Comparison of ENCODE assay signal across 8 cellular contexts in genomic region chr10:114526112-114526496, GRCh38.
DNase-seq lines count a peak whose midpoint lies in the region; ATAC-seq, FAIRE-seq and TF ChIP-seq lines count a peak whose summit lies in the region.

No MANE protein-coding gene starts in this region.

- TF ChIP-seq RAD21 in HepG2 (CRISPR knock-in tag; IDR thresholded peaks at IDR 0.05), result no peak

- no peaks in the 10 kb centered on the region for H3K79me2 ChIP-seq in astrocyte (ENCODE audit: insufficient read depth, low read length)
- H3K79me2 ChIP-seq in HepG2 (ENCODE audit: insufficient read depth, low read length), result peaks cover 53% of the 10 kb centered on the region

- peaks cover 35% of the 10 kb centered on the region for H3K4me1 Mint-ChIP-seq in astrocyte (ENCODE audit: low read depth, unreplicated experiment)

- peaks cover 8% of the 10 kb centered on the region for H3K36me3 Mint-ChIP-seq in astrocyte (ENCODE audit: low read depth, unreplicated experiment)

- intact Hi-C loops in HepG2 (cut with micrococcal nuclease; ENCODE audit: unreplicated experiment), result loop anchor here (1.0 kb wide), 2 partner anchors 37 to 55 kb away; no protein-coding TSS in a partner anchor

- peaks cover 1% of the 10 kb centered on the region for H3K9me3 Mint-ChIP-seq in astrocyte (ENCODE audit: unreplicated experiment)

- ATAC-seq in GM19467 (IDR thresholded peaks at IDR 0.05; ENCODE audit: unreplicated experiment) (peak; percentile 31), HG03521 (IDR thresholded peaks at IDR 0.05; ENCODE audit: unreplicated experiment) (peak; percentile 19), HepG2 (peak; percentile 36), upper lobe of left lung (ENCODE audit: low FRiP score in 2 of 2) (no peak)

- H2AFZ ChIP-seq in astrocyte (ENCODE audit: low read depth, low read length) (no peak overlapping the region), HepG2 (ENCODE audit: low read length) (peak overlapping the region; percentile 60)

- TF ChIP-seq EP300 in HepG2 (IDR thresholded peaks at IDR 0.05; ENCODE audit: low read depth in 2 of 2, low read length in 2 of 2) (no peak), HepG2 (CRISPR knock-in tag; IDR thresholded peaks at IDR 0.05; ENCODE audit: borderline replicate concordance) (no peak), upper lobe of left lung (IDR thresholded peaks at IDR 0.05) (no peak)

- peak overlapping the region in 10 of 11 experiments; percentile 5 to 65 (median 52); a peak in 17 of 22 replicates for H3K9ac ChIP-seq in BLaER1 treated with 17β-estradiol and CSF1 and Interleukin-3, amounts not matched to agents 10 nM and 100 nM
- peak overlapping the region; percentile 35 for H3K9ac ChIP-seq in astrocyte (ENCODE audit: low read length)
- H3K9ac ChIP-seq in HepG2 (ENCODE audit: insufficient read depth, low read depth, low read length), result peak overlapping the region; percentile 88

- peak overlapping the region; percentile 27 to 58 (median 48); a peak in 18 of 20 replicates for H3K4me3 ChIP-seq in BLaER1 treated with 17β-estradiol and CSF1 and Interleukin-3, amounts not matched to agents 10 nM and 100 nM
- H3K4me3 ChIP-seq in astrocyte (ENCODE audit: insufficient read depth, low read depth, low read length) (peak overlapping the region; percentile 45), HepG2 (replicated peaks in 1 of 3; ENCODE audit: insufficient read depth in 1 of 3, low read depth in 2 of 3, low read length in 3 of 3) (peak overlapping the region; percentile 66 to 84 (median 73)), upper lobe of left lung (peak overlapping the region in 3 of 4 donors; percentile 28 to 37 (median 36)), foreskin fibroblast (ENCODE audit: low read depth in 1 of 2, low read length in 2 of 2) (no peak overlapping the region)

- CTCF ChIA-PET in HepG2 (lab: Yijun Ruan, JAX; ENCODE audit: low intra/inter-chr PET ratio, low total read pairs), result no interaction called here

- DNase-seq in astrocyte (ENCODE audit: low read depth) (peak; percentile 52), HepG2 (ENCODE audit: low spot score) (no peak), upper lobe of left lung (no peak), mesenteric fat pad (ENCODE audit: low spot score) (no peak), foreskin fibroblast (no peak)

- no peaks in the 10 kb centered on the region for H4K20me1 ChIP-seq in BLaER1 treated with 17β-estradiol and CSF1 and Interleukin-3, amounts not matched to agents 10 nM and 100 nM
- peaks cover 20% of the 10 kb centered on the region for H4K20me1 ChIP-seq in astrocyte (ENCODE audit: insufficient read depth, low read length)
- H4K20me1 ChIP-seq in HepG2 (ENCODE audit: insufficient read depth, low read length), result no peaks in the 10 kb centered on the region; the same call in 1 of the 2 replicates

- no peak for TF ChIP-seq POLR2A in HepG2 (IDR thresholded peaks at IDR 0.05; ENCODE audit: insufficient read depth in 1 of 2, low read depth in 2 of 2, low read length in 2 of 2)
- no peak for TF ChIP-seq POLR2A in upper lobe of left lung (IDR thresholded peaks at IDR 0.05)

- peak overlapping the region; percentile 79 for H3K4me3 Mint-ChIP-seq in astrocyte (ENCODE audit: unreplicated experiment)

- no peaks in the 10 kb centered on the region for H3K9me3 ChIP-seq in BLaER1 treated with 17β-estradiol and CSF1 and Interleukin-3, amounts not matched to agents 10 nM and 100 nM (replicated peaks in 1 of 11)
- H3K9me3 ChIP-seq in astrocyte (ENCODE audit: insufficient read depth, low read depth, low read length), result no peaks in the 10 kb centered on the region
- no peaks in the 10 kb centered on the region for H3K9me3 ChIP-seq in HepG2 (ENCODE audit: low read length)
- no peaks in the 10 kb centered on the region for H3K9me3 ChIP-seq in upper lobe of left lung

- no peaks in the 10 kb centered on the region for H3K27me3 Mint-ChIP-seq in astrocyte (ENCODE audit: low read depth, unreplicated experiment)

- H3K4me1 ChIP-seq in BLaER1 treated with 17β-estradiol and CSF1 and Interleukin-3, amounts not matched to agents 10 nM and 100 nM, result peaks cover 18 to 58% (median 44%) of the 10 kb centered on the region in 10 experiments
- H3K4me1 ChIP-seq in astrocyte (ENCODE audit: insufficient read depth, low read length), result peaks cover 16% of the 10 kb centered on the region
- H3K4me1 ChIP-seq in HepG2 (ENCODE audit: insufficient read depth, low read length), result peaks cover 54% of the 10 kb centered on the region
- H3K4me1 ChIP-seq in upper lobe of left lung, result peaks cover 5 to 30% (median 24%) of the 10 kb centered on the region in 4 donors

- peak overlapping the region; percentile 79 to 89 (median 81) for H3K4me2 ChIP-seq in BLaER1 treated with 17β-estradiol and CSF1 and Interleukin-3, amounts not matched to agents 10 nM and 100 nM
- H3K4me2 ChIP-seq in astrocyte (ENCODE audit: low read length) (peak overlapping the region; percentile 83), HepG2 (ENCODE audit: low read depth, low read length) (peak overlapping the region; percentile 77)

- POLR2A ChIA-PET in HepG2 (lab: Yijun Ruan, JAX), result interaction anchor here (1.1 to 1.6 kb wide), 7 partner anchors 8 to 158 kb away, joined by 3 to 12 read pairs (median 3); no protein-coding TSS in a partner anchor

- H3K27ac ChIP-seq in BLaER1 treated with 17β-estradiol and CSF1 and Interleukin-3, amounts not matched to agents 10 nM and 100 nM, result peak overlapping the region in 8 of 11 experiments; percentile 25 to 66 (median 48); a peak in 13 of 22 replicates
- H3K27ac ChIP-seq in astrocyte (ENCODE audit: low read depth, low read length) (peak overlapping the region; percentile 10), HepG2 (ENCODE audit: extremely low read length, insufficient read depth, low read length) (peak overlapping the region; percentile 92), upper lobe of left lung (peak overlapping the region; percentile 49 to 62 (median 60))

- TF ChIP-seq CTCF in astrocyte (IDR thresholded peaks at IDR 0.05; ENCODE audit: insufficient read depth, low read depth, low read length) (no peak), HepG2 (CRISPR knock-in tag; IDR thresholded peaks at IDR 0.05) (no peak), upper lobe of left lung (IDR thresholded peaks at IDR 0.05) (no peak), foreskin fibroblast (IDR thresholded peaks at IDR 0.05; ENCODE audit: low read depth, low read length) (no peak)

- H3K27ac Mint-ChIP-seq in astrocyte (ENCODE audit: unreplicated experiment), result peak overlapping the region; percentile 83

- in situ Hi-C loops in HepG2 (cut with HindIII; ENCODE audit: extremely low pct_ligation_motif_present, low pct_unique_long_range_greater_than_20kb), result no loop called here

- no peak for FAIRE-seq in astrocyte (lab: Jason Lieb, UNC)
- FAIRE-seq in HepG2 (lab: Jason Lieb, UNC), result no peak

- H3K36me3 ChIP-seq in BLaER1 treated with 17β-estradiol and CSF1 and Interleukin-3, amounts not matched to agents 10 nM and 100 nM, result no peaks in the 10 kb centered on the region
- no peaks in the 10 kb centered on the region for H3K36me3 ChIP-seq in astrocyte (ENCODE audit: insufficient read depth, low read length)
- H3K36me3 ChIP-seq in HepG2 (replicated peaks in 1 of 2; ENCODE audit: control insufficient read depth in 1 of 2, insufficient read depth in 2 of 2, low read length in 2 of 2), result peaks cover 0 to 1% of the 10 kb centered on the region in 2 experiments; a peak in 1 of 5 replicates
- H3K36me3 ChIP-seq in upper lobe of left lung, result no peaks in the 10 kb centered on the region

- WGBS in HepG2 (ENCODE audit: low lambda C conversion rate), result 1% methylated on average over 5 of the region's 5 CpGs
- 15 to 32% methylated on average over 5 of the region's 5 CpGs for WGBS in upper lobe of left lung, 2 donors

- H3K27me3 ChIP-seq in BLaER1 treated with 17β-estradiol and CSF1 and Interleukin-3, amounts not matched to agents 10 nM and 100 nM, result peaks cover 0 to 16% (median 0%) of the 10 kb centered on the region in 11 experiments; a peak in 2 of 22 replicates
- peaks cover 37% of the 10 kb centered on the region for H3K27me3 ChIP-seq in astrocyte (ENCODE audit: insufficient read depth, low read length)
- no peaks in the 10 kb centered on the region; a peak in 1 of 5 replicates for H3K27me3 ChIP-seq in HepG2 (ENCODE audit: control insufficient read depth in 1 of 2, insufficient read depth in 2 of 2, low read length in 2 of 2)
- H3K27me3 ChIP-seq in upper lobe of left lung, result no peaks in the 10 kb centered on the region

- no TSS peak for BruUV-seq in HepG2 (replicated peaks; lab: Mats Ljungman, UMichigan)

TF ChIP-seq in HepG2, 621 proteins besides CTCF, POLR2A, EP300 and RAD21 (continues in another document):
- TF ChIP-seq, protein P1, sequence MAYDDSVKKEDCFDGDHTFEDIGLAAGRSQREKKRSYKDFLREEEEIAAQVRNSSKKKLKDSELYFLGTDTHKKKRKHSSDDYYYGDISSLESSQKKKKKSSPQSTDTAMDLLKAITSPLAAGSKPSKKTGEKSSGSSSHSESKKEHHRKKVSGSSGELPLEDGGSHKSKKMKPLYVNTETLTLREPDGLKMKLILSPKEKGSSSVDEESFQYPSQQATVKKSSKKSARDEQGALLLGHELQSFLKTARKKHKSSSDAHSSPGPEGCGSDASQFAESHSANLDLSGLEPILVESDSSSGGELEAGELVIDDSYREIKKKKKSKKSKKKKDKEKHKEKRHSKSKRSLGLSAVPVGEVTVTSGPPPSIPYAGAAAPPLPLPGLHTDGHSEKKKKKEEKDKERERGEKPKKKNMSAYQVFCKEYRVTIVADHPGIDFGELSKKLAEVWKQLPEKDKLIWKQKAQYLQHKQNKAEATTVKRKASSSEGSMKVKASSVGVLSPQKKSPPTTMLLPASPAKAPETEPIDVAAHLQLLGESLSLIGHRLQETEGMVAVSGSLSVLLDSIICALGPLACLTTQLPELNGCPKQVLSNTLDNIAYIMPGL (CRISPR knock-in tag; IDR thresholded peaks at IDR 0.05; ENCODE audit: borderline replicate concordance in 1 of 2, low read depth in 1 of 2), result no peak

Comparison
In these comparisons a context has a peak if more than half of its experiments do, and no peak if none do; other contexts are left out.
1. H3K27ac ChIP-seq: peak in every context shown above with its lines; median percentile 92 in HepG2; 60 in upper lobe of left lung; 48 in BLaER1 treated with 17β-estradiol and CSF1 and Interleukin-3, amounts not matched to agents 10 nM and 100 nM; 10 in astrocyte.
2. H3K4me3 ChIP-seq: peak in BLaER1 treated with 17β-estradiol and CSF1 and Interleukin-3, amounts not matched to agents 10 nM and 100 nM (10 of 10), astrocyte (single experiment), HepG2 (3 of 3) and upper lobe of left lung (3 of 4); none in foreskin fibroblast (0 of 2).
3. H3K9ac ChIP-seq: peak in every context shown above with its lines; median percentile 88 in HepG2; 52 in BLaER1 treated with 17β-estradiol and CSF1 and Interleukin-3, amounts not matched to agents 10 nM and 100 nM; 35 in astrocyte.
4. ATAC-seq: peak in GM19467 (single experiment), HG03521 (single experiment) and HepG2 (single experiment); none in upper lobe of left lung (0 of 2).
5. Peak in every context shown above with its lines, with median percentiles within 50 percentile points of each other: H3K4me2 ChIP-seq.